19 cellular contexts compared by ENCODE assay signal in the genomic region with DNA sequence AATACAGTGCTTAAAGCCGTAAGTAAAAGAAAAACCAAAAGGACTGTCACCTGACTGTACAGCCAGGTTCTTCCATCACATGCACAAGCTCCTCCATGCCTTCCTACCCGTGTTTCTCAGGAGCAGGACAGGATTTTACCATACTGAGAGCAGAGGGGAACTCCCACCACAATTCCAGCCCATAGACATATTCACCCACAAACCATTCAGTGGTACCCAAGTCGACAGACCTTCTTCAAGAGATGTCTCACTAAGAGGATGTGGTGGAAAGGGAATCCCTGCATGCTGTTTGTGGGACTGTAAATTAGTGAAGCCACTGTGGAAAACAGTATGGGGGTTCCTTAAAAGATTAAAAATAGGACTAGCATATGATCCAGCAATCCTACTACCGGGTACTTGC.
A peak's percentile ranks its signal among the peaks of the same experiment; 100 is the strongest.
DNase-seq lines count a peak whose midpoint lies in the region; ATAC-seq and TF ChIP-seq lines count a peak whose summit lies in the region.
"Had no signal": no experiment of that assay in that cellular context is flagged by ENCODE, and none has a peak within 500 bp of the region (broad histone marks: within the 10 kb centered on the region; RNA-seq: fewer than 3 reads in every experiment).

No MANE protein-coding gene starts in this region.

- ATAC-seq in GM18873 (IDR thresholded peaks at IDR 0.05; ENCODE audit: low FRiP score, unreplicated experiment) (no peak), GM21619 (IDR thresholded peaks at IDR 0.05; ENCODE audit: unreplicated experiment) (no peak)
- ATAC-seq: left cardiac atrium; stimulated activated naive B cell treated with anti-CD40 and anti-IgM and Interleukin-4, amounts not matched to agents 10 μg/mL and 1 μg/mL and 100 μg/mL, for 72 hours had no signal

- no peaks in the 10 kb centered on the region for H3K27me3 Mint-ChIP-seq in activated naive CD4-positive, alpha-beta T cell treated with anti-CD3 and anti-CD28 coated beads for 36 hours (ENCODE audit: low read depth)
- H3K27me3 Mint-ChIP-seq in T-helper 2 cell treated with Interferon-gamma antibody and Interleukin-4, amounts not matched to agents 5 μg/mL and 100 μg/mL, for 36 hours (ENCODE audit: low read depth) = no peaks in the 10 kb centered on the region
- H3K27me3 Mint-ChIP-seq in chondrocyte (ENCODE audit: low read depth) = no peaks in the 10 kb centered on the region
- peaks cover 4% of the 10 kb centered on the region for H3K27me3 Mint-ChIP-seq in stimulated activated naive CD8-positive, alpha-beta T cell treated with anti-CD3 and anti-CD28 coated beads, Interleukin-15, Interleukin-2, amounts not matched to agents 100 ng/mL and 50 ng/mL, for 24 hours

- CTCF ChIA-PET in activated naive CD4-positive, alpha-beta T cell treated with anti-CD3 and anti-CD28 coated beads for 36 hours (lab: Charles Lee) = interaction anchor here (0.6 to 5.0 kb wide), 7 partner anchors 10 to 224 kb away, joined by 3 to 27 read pairs (median 3); no protein-coding TSS in a partner anchor

- no peak for TF ChIP-seq CTCF in chondrocyte (IDR thresholded peaks at IDR 0.05)

- H3K36me3 Mint-ChIP-seq in activated naive CD4-positive, alpha-beta T cell treated with anti-CD3 and anti-CD28 coated beads for 36 hours (ENCODE audit: low read depth) = peaks cover 2% of the 10 kb centered on the region
- H3K36me3 Mint-ChIP-seq in T-helper 2 cell treated with Interferon-gamma antibody and Interleukin-4, amounts not matched to agents 5 μg/mL and 100 μg/mL, for 36 hours (ENCODE audit: low read depth) = peaks cover 23% of the 10 kb centered on the region
- peaks cover 1% of the 10 kb centered on the region for H3K36me3 Mint-ChIP-seq in chondrocyte (ENCODE audit: low read depth)
- H3K36me3 Mint-ChIP-seq in stimulated activated naive CD8-positive, alpha-beta T cell treated with anti-CD3 and anti-CD28 coated beads, Interleukin-15, Interleukin-2, amounts not matched to agents 100 ng/mL and 50 ng/mL, for 24 hours (ENCODE audit: low read depth) = no peaks in the 10 kb centered on the region

- peak overlapping the region; percentile 95 for H3K27ac Mint-ChIP-seq in activated naive CD4-positive, alpha-beta T cell treated with anti-CD3 and anti-CD28 coated beads for 36 hours
- H3K27ac Mint-ChIP-seq in T-helper 2 cell treated with Interferon-gamma antibody and Interleukin-4, amounts not matched to agents 5 μg/mL and 100 μg/mL, for 36 hours = peak overlapping the region; percentile 93
- H3K27ac Mint-ChIP-seq in chondrocyte (ENCODE audit: unreplicated experiment) = peak overlapping the region; percentile 82
- no peak overlapping the region for H3K27ac Mint-ChIP-seq in stimulated activated naive CD8-positive, alpha-beta T cell treated with anti-CD3 and anti-CD28 coated beads, Interleukin-15, Interleukin-2, amounts not matched to agents 100 ng/mL and 50 ng/mL, for 24 hours
- H3K27ac Mint-ChIP-seq: stimulated activated naive B cell treated with anti-CD40 and anti-IgM and Interleukin-4, amounts not matched to agents 10 μg/mL and 1 μg/mL and 100 μg/mL, for 72 hours had no signal

- H3K9me3 Mint-ChIP-seq in activated naive CD4-positive, alpha-beta T cell treated with anti-CD3 and anti-CD28 coated beads for 36 hours = no peaks in the 10 kb centered on the region
- H3K9me3 Mint-ChIP-seq in T-helper 2 cell treated with Interferon-gamma antibody and Interleukin-4, amounts not matched to agents 5 μg/mL and 100 μg/mL, for 36 hours = no peaks in the 10 kb centered on the region
- no peaks in the 10 kb centered on the region for H3K9me3 Mint-ChIP-seq in chondrocyte (ENCODE audit: low read depth)
- H3K9me3 Mint-ChIP-seq in stimulated activated naive CD8-positive, alpha-beta T cell treated with anti-CD3 and anti-CD28 coated beads, Interleukin-15, Interleukin-2, amounts not matched to agents 100 ng/mL and 50 ng/mL, for 24 hours = no peaks in the 10 kb centered on the region
- H3K9me3 Mint-ChIP-seq: stimulated activated naive B cell treated with anti-CD40 and anti-IgM and Interleukin-4, amounts not matched to agents 10 μg/mL and 1 μg/mL and 100 μg/mL, for 72 hours had no signal

- intact Hi-C loops in activated naive CD4-positive, alpha-beta T cell treated with anti-CD3 and anti-CD28 coated beads for 36 hours (cut with micrococcal nuclease) = loop anchor here (5.0 kb wide), 4 partner anchors 173 to 472 kb away; partner anchors contain the start of gene TM9SF2

- H3K4me1 Mint-ChIP-seq in activated naive CD4-positive, alpha-beta T cell treated with anti-CD3 and anti-CD28 coated beads for 36 hours (ENCODE audit: low read depth) = peaks cover 89% of the 10 kb centered on the region
- H3K4me1 Mint-ChIP-seq in T-helper 2 cell treated with Interferon-gamma antibody and Interleukin-4, amounts not matched to agents 5 μg/mL and 100 μg/mL, for 36 hours (ENCODE audit: low read depth) = peaks cover 74% of the 10 kb centered on the region
- peaks cover 50% of the 10 kb centered on the region for H3K4me1 Mint-ChIP-seq in chondrocyte (ENCODE audit: low read depth)
- peaks cover 93% of the 10 kb centered on the region for H3K4me1 Mint-ChIP-seq in stimulated activated naive CD8-positive, alpha-beta T cell treated with anti-CD3 and anti-CD28 coated beads, Interleukin-15, Interleukin-2, amounts not matched to agents 100 ng/mL and 50 ng/mL, for 24 hours (ENCODE audit: low read depth)

- DNase-seq in activated naive CD4-positive, alpha-beta T cell treated with anti-CD3 and anti-CD28 coated beads for 36 hours = peak; percentile 48
- no peak for DNase-seq in activated naive CD4-positive, alpha-beta T cell treated with anti-CD3 and anti-CD28 coated beads, Interleukin-2, amount 50 U/mL, for 16 hours
- no peak for DNase-seq in T-helper 2 cell treated with Interferon-gamma antibody and Interleukin-4, amounts not matched to agents 5 μg/mL and 100 μg/mL, for 36 hours (ENCODE audit: low spot score)
- DNase-seq in chondrocyte (ENCODE audit: low spot score) = no peak
- no peak for DNase-seq in kidney tubule cell (ENCODE audit: low spot score)
- DNase-seq: activated gamma-delta T cell treated with Interleukin-2 at 50 U/mL for 16 hours; GOT3; left cardiac atrium; NCI-H187 treated with DMSO at 0.1 percent for 48 hours; NCI-H2227 treated with DMSO at 0.1 percent for 48 hours; NCI-H748 treated with DMSO at 0.1 percent for 48 hours; posterior cingulate gyrus; Right ventricle myocardium superior; sigmoid colon; stimulated activated naive B cell treated with anti-CD40 and anti-IgM and Interleukin-4, amounts not matched to agents 10 μg/mL and 1 μg/mL and 100 μg/mL, for 72 hours; thyroid gland had no signal

- peak overlapping the region; percentile 32 for H3K4me3 Mint-ChIP-seq in activated naive CD4-positive, alpha-beta T cell treated with anti-CD3 and anti-CD28 coated beads for 36 hours
- H3K4me3 Mint-ChIP-seq in T-helper 2 cell treated with Interferon-gamma antibody and Interleukin-4, amounts not matched to agents 5 μg/mL and 100 μg/mL, for 36 hours = peak overlapping the region; percentile 81
- H3K4me3 Mint-ChIP-seq in chondrocyte (ENCODE audit: unreplicated experiment) = no peak overlapping the region
- peak overlapping the region; percentile 3 for H3K4me3 Mint-ChIP-seq in stimulated activated naive CD8-positive, alpha-beta T cell treated with anti-CD3 and anti-CD28 coated beads, Interleukin-15, Interleukin-2, amounts not matched to agents 100 ng/mL and 50 ng/mL, for 24 hours
- H3K4me3 Mint-ChIP-seq: stimulated activated naive B cell treated with anti-CD40 and anti-IgM and Interleukin-4, amounts not matched to agents 10 μg/mL and 1 μg/mL and 100 μg/mL, for 72 hours had no signal
